15 cellular contexts compared by ENCODE assay signal in the genomic region with DNA sequence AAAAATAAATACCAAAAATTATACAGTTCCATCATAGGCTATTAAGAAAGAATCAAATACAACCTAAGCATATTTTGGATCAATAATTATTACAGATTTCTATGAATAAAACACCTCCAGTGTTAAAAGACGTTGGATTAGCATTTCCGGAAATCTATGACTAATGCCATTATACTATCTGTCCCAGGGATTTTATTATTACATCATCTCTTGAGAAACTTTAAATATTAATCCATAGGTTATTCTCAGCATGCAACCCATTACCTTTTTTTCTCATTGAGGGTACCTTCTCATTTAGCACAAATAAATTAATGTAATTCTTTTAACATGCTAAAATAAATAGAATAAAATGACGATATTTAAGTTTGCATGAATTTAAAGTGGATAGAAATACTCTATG. TPM values are rescaled to one million over a fixed set of nuclear protein-coding genes. Genes with fewer than 3 reads are reported as not detected.
DNase-seq lines count a peak whose midpoint lies in the region; ATAC-seq and TF ChIP-seq lines count a peak whose summit lies in the region.
"Had no signal": no experiment of that assay in that cellular context is flagged by ENCODE, and none has a peak within 500 bp of the region (broad histone marks: within the 10 kb centered on the region; RNA-seq: fewer than 3 reads in every experiment).

No MANE protein-coding gene starts in this region.

- H3K9me3 Mint-ChIP-seq in T-helper 1 cell treated with Interleukin-12 subunit alpha and Interleukin-12 subunit beta and Interleukin-4 antibody, amounts not matched to agents 30 μg/mL and 1 μg/mL, for 36 hours: no peaks in the 10 kb centered on the region
- H3K9me3 Mint-ChIP-seq: stimulated activated memory B cell treated with anti-CD40 and anti-IgM and Interleukin-4, amounts not matched to agents 10 μg/mL and 1 μg/mL and 100 μg/mL, for 72 hours had no signal

- no peaks in the 10 kb centered on the region for H3K27me3 Mint-ChIP-seq in T-helper 1 cell treated with Interleukin-12 subunit alpha and Interleukin-12 subunit beta and Interleukin-4 antibody, amounts not matched to agents 30 μg/mL and 1 μg/mL, for 36 hours (ENCODE audit: low read depth)
- H3K27me3 Mint-ChIP-seq: stimulated activated memory B cell treated with anti-CD40 and anti-IgM and Interleukin-4, amounts not matched to agents 10 μg/mL and 1 μg/mL and 100 μg/mL, for 72 hours had no signal

- H3K36me3 ChIP-seq in SK-N-MC (ENCODE audit: insufficient read depth, low read length) (no peaks in the 10 kb centered on the region), iPS-18a (ENCODE audit: control insufficient read depth, low read depth, low read length) (no peaks in the 10 kb centered on the region), thyroid gland (no peaks in the 10 kb centered on the region)
- H3K36me3 ChIP-seq: upper lobe of right lung had no signal

- H3K9me3 ChIP-seq in SK-N-MC (ENCODE audit: low read depth, low read length) (no peaks in the 10 kb centered on the region), iPS-18a (ENCODE audit: control insufficient read depth, low read depth, low read length) (no peaks in the 10 kb centered on the region), thyroid gland (no peaks in the 10 kb centered on the region)
- H3K9me3 ChIP-seq: upper lobe of right lung had no signal

- peak overlapping the region; percentile 94 for H3K27ac Mint-ChIP-seq in T-helper 1 cell treated with Interleukin-12 subunit alpha and Interleukin-12 subunit beta and Interleukin-4 antibody, amounts not matched to agents 30 μg/mL and 1 μg/mL, for 36 hours

- H3K4me3 ChIP-seq in SK-N-MC (no peak overlapping the region), iPS-18a (ENCODE audit: low read length) (peak overlapping the region; percentile 36), thyroid gland (replicated peaks in 1 of 3) (no peak overlapping the region)

- peaks cover 25% of the 10 kb centered on the region for H3K4me1 ChIP-seq in iPS-18a (ENCODE audit: control insufficient read depth, low read depth, low read length)
- no peaks in the 10 kb centered on the region for H3K4me1 ChIP-seq in thyroid gland
- H3K4me1 ChIP-seq: upper lobe of right lung had no signal

- ATAC-seq in GM21447 (IDR thresholded peaks at IDR 0.05; ENCODE audit: unreplicated experiment): no peak
- ATAC-seq: left lobe of liver had no signal

- WGBS in thyroid gland, 2 donors: 85 to 89% methylated on average over 3 of the region's 3 CpGs

- intact Hi-C loops in thyroid gland (cut with DNase I): no loop called here

- H3K27ac ChIP-seq in SK-N-MC: peak overlapping the region; percentile 76; the same call in 1 of the 2 replicates
- peak overlapping the region; percentile 45 for H3K27ac ChIP-seq in iPS-18a (ENCODE audit: low read length)
- H3K27ac ChIP-seq in thyroid gland: no peak overlapping the region

- no peak for TF ChIP-seq POLR2A in thyroid gland (IDR thresholded peaks at IDR 0.05)

- H3K4me1 Mint-ChIP-seq in T-helper 1 cell treated with Interleukin-12 subunit alpha and Interleukin-12 subunit beta and Interleukin-4 antibody, amounts not matched to agents 30 μg/mL and 1 μg/mL, for 36 hours (ENCODE audit: low read depth): peaks cover 20% of the 10 kb centered on the region

- DNase-seq in T-helper 1 cell (no peak), ELR (ENCODE audit: low read depth) (peak; percentile 5), SK-N-MC (ENCODE audit: low read depth, low spot score) (no peak), thyroid gland (no peak), HuH-7.5 (ENCODE audit: low spot score) (no peak)
- DNase-seq: NCI-H1105, posterior cingulate gyrus, upper lobe of right lung had no signal

- peaks cover 4% of the 10 kb centered on the region for H3K36me3 Mint-ChIP-seq in T-helper 1 cell treated with Interleukin-12 subunit alpha and Interleukin-12 subunit beta and Interleukin-4 antibody, amounts not matched to agents 30 μg/mL and 1 μg/mL, for 36 hours (ENCODE audit: low read depth)
- H3K36me3 Mint-ChIP-seq: CD14-positive monocyte; stimulated activated memory B cell treated with anti-CD40 and anti-IgM and Interleukin-4, amounts not matched to agents 10 μg/mL and 1 μg/mL and 100 μg/mL, for 72 hours had no signal

- no peak for TF ChIP-seq CTCF in thyroid gland (IDR thresholded peaks at IDR 0.05)

- H3K9ac ChIP-seq in SK-N-MC (ENCODE audit: insufficient read length): no peak overlapping the region
- peak overlapping the region; percentile 4 for H3K9ac ChIP-seq in iPS-18a (ENCODE audit: low read length)

- H3K27me3 ChIP-seq in iPS-18a (ENCODE audit: control insufficient read depth, insufficient read depth, low read length): no peaks in the 10 kb centered on the region
- H3K27me3 ChIP-seq in thyroid gland: no peaks in the 10 kb centered on the region
- H3K27me3 ChIP-seq: upper lobe of right lung had no signal

- peak overlapping the region; percentile 86 for H3K4me3 Mint-ChIP-seq in T-helper 1 cell treated with Interleukin-12 subunit alpha and Interleukin-12 subunit beta and Interleukin-4 antibody, amounts not matched to agents 30 μg/mL and 1 μg/mL, for 36 hours

RNA-seq across cellular contexts. Expression of gene CXorf58, which starts 44.6 kb away (rescaled TPM):
- total RNA-seq in thyroid gland: under 1 TPM in 1 of 4 donors, not detected in 3; 0.40 TPM
- total RNA-seq: A172, left lobe of liver, upper lobe of right lung had no signal

RNA-seq across cellular contexts. Expression of gene APOO, which starts 44.7 kb away (rescaled TPM):
- 10 to 100 TPM; 12.6 to 34.8 (median 22.5) TPM for total RNA-seq in thyroid gland

Comparison
In these comparisons a context has a peak if more than half of its experiments do, and no peak if none do; other contexts are left out.
1. H3K27ac ChIP-seq: peak in SK-N-MC (single experiment) and iPS-18a (single experiment); none in thyroid gland (0 of 3).